ENCODE assay signal across 8 cellular contexts in the genomic region with DNA sequence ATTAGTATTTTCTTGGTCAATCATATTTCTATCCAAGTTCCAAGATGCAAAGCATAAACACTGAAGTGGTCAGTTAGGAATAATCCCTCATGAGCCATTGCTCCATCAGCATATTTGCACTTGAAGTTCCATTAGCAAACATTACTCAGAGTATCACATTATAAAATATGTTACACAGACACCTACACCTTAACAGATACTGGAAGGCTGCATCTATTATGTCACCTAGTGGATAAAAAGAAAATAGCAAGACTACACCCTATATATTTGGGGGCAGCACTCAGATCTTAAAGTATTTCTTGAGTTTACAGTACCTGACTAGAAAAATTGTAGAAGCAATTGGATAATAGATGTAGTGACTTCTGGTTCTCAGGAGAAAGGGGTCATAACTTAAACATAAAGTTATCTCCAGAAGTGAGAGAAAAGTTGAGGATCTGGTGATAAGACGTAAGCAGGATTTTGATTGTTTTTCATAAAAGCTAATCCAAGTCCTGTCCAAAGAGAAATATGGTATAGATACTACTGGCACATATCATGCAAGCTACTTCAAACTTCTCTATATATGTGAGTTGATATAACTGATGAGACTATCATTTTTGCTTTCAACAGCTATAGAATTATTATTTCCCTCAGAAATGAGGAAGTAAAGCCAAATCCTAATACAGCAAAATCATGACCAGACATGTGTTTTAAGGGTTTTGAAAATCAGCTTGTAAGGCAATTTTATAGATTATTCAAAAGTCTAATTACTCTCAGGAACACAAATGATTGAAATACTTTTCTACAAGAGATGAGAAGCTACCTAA.
DNase-seq lines count a peak whose midpoint lies in the region; ATAC-seq and TF ChIP-seq lines count a peak whose summit lies in the region.

No MANE protein-coding gene starts in this region.

- no peaks in the 10 kb centered on the region for H3K9me3 Mint-ChIP-seq in activated T-helper 2 cell treated with anti-CD3 and anti-CD28 coated beads, Interferon-gamma antibody, Interleukin-2, Interleukin-4, amounts not matched to agents 10 μg/mL and 5 μg/mL and 100 μg/mL, durations not matched to agents 14 hours and 24 hours and 36 hours

- ATAC-seq in GM19023 (IDR thresholded peaks at IDR 0.05; ENCODE audit: unreplicated experiment) (peak; percentile 84), HG03066 (IDR thresholded peaks at IDR 0.05; ENCODE audit: low read depth, unreplicated experiment) (peak; percentile 81), left colon (peak; percentile 82)

- H3K27me3 Mint-ChIP-seq in activated T-helper 2 cell treated with anti-CD3 and anti-CD28 coated beads, Interferon-gamma antibody, Interleukin-2, Interleukin-4, amounts not matched to agents 10 μg/mL and 5 μg/mL and 100 μg/mL, durations not matched to agents 14 hours and 24 hours and 36 hours (ENCODE audit: low read depth), result no peaks in the 10 kb centered on the region

- H3K27ac ChIP-seq in RWPE1, result no peak overlapping the region

- intact Hi-C loops in left colon (cut with DNase I, micrococcal nuclease), result no loop called here
- intact Hi-C loops in activated T-helper 2 cell treated with anti-CD3 and anti-CD28 coated beads, Interferon-gamma antibody, Interleukin-2, Interleukin-4, amounts not matched to agents 10 μg/mL and 5 μg/mL and 100 μg/mL, durations not matched to agents 14 hours and 24 hours and 36 hours (cut with micrococcal nuclease), result no loop called here

- no peaks in the 10 kb centered on the region for H3K36me3 Mint-ChIP-seq in activated T-helper 2 cell treated with anti-CD3 and anti-CD28 coated beads, Interferon-gamma antibody, Interleukin-2, Interleukin-4, amounts not matched to agents 10 μg/mL and 5 μg/mL and 100 μg/mL, durations not matched to agents 14 hours and 24 hours and 36 hours (ENCODE audit: low read depth)

- POLR2A ChIA-PET in RWPE1 (lab: Yijun Ruan, JAX; ENCODE audit: low non-redundant PET), result no interaction called here

- CTCF ChIA-PET in RWPE1 (lab: Yijun Ruan, JAX), result interaction anchor here (0.7 to 0.9 kb wide), 2 partner anchors 37 to 957 kb away, joined by 3 read pairs; no protein-coding TSS in a partner anchor

- no peaks in the 10 kb centered on the region for H3K4me1 Mint-ChIP-seq in activated T-helper 2 cell treated with anti-CD3 and anti-CD28 coated beads, Interferon-gamma antibody, Interleukin-2, Interleukin-4, amounts not matched to agents 10 μg/mL and 5 μg/mL and 100 μg/mL, durations not matched to agents 14 hours and 24 hours and 36 hours (ENCODE audit: low read depth)

- DNase-seq in AG09319 (ENCODE audit: extremely low read depth, low read depth) (no peak), RWPE1 (ENCODE audit: low spot score) (peak; percentile 3), left colon (no peak), DMS79 (lab: John Stamatoyannopoulos, UW) (no peak)
- no peak for DNase-seq in activated naive CD4-positive, alpha-beta T cell (lab: John Stamatoyannopoulos, UW)
- no peak for DNase-seq in activated T-helper 2 cell treated with anti-CD3 and anti-CD28 coated beads, Interferon-gamma antibody, Interleukin-2, Interleukin-4, amounts not matched to agents 10 μg/mL and 5 μg/mL and 100 μg/mL, durations not matched to agents 14 hours and 24 hours and 36 hours (ENCODE audit: low spot score)

- TF ChIP-seq CTCF in AG09319 (IDR thresholded peaks at IDR 0.05; ENCODE audit: low read depth, low read length) (peak; percentile 47), RWPE1 (conservative IDR thresholded peaks at IDR 0.05; ENCODE audit: low read depth) (peak; percentile 62)

- H3K27ac Mint-ChIP-seq in activated T-helper 2 cell treated with anti-CD3 and anti-CD28 coated beads, Interferon-gamma antibody, Interleukin-2, Interleukin-4, amounts not matched to agents 10 μg/mL and 5 μg/mL and 100 μg/mL, durations not matched to agents 14 hours and 24 hours and 36 hours, result no peak overlapping the region

- no peak overlapping the region for H3K4me3 Mint-ChIP-seq in activated T-helper 2 cell treated with anti-CD3 and anti-CD28 coated beads, Interferon-gamma antibody, Interleukin-2, Interleukin-4, amounts not matched to agents 10 μg/mL and 5 μg/mL and 100 μg/mL, durations not matched to agents 14 hours and 24 hours and 36 hours (ENCODE audit: low read depth)
